Comparison of ENCODE assay signal across 8 cellular contexts in genomic region chr6:18386302-18386976, GRCh38. TPM values are rescaled to one million over a fixed set of nuclear protein-coding genes. Genes with fewer than 3 reads are reported as not detected.
DNase-seq lines count a peak whose midpoint lies in the region; FAIRE-seq and TF ChIP-seq lines count a peak whose summit lies in the region.

No MANE protein-coding gene starts in this region.

- H3K36me3 Mint-ChIP-seq in activated T-helper 1 cell treated with anti-CD3 and anti-CD28 coated beads, Interleukin-12 subunit alpha, Interleukin-12 subunit beta, Interleukin-2, Interleukin-4 antibody, amounts not matched to agents 30 ng/mL and 10 ng/mL and 1 ng/mL, durations not matched to agents 14 hours and 24 hours and 36 hours (ENCODE audit: low read depth) = no peaks in the 10 kb centered on the region

- H3K27ac ChIP-seq in hepatocyte = no peak overlapping the region
- peak overlapping the region in 18 of 21 experiments; percentile 69 to 89 (median 82) for H3K27ac ChIP-seq in skin epidermis

- H3K27me3 ChIP-seq in hepatocyte = peaks cover 4% of the 10 kb centered on the region

- H3K79me2 ChIP-seq in hepatocyte = no peaks in the 10 kb centered on the region

- H3K4me1 Mint-ChIP-seq in activated T-helper 1 cell treated with anti-CD3 and anti-CD28 coated beads, Interleukin-12 subunit alpha, Interleukin-12 subunit beta, Interleukin-2, Interleukin-4 antibody, amounts not matched to agents 30 ng/mL and 10 ng/mL and 1 ng/mL, durations not matched to agents 14 hours and 24 hours and 36 hours (ENCODE audit: low read depth) = peaks cover 23% of the 10 kb centered on the region

- peak overlapping the region; percentile 94 for H3K4me3 Mint-ChIP-seq in activated T-helper 1 cell treated with anti-CD3 and anti-CD28 coated beads, Interleukin-12 subunit alpha, Interleukin-12 subunit beta, Interleukin-2, Interleukin-4 antibody, amounts not matched to agents 30 ng/mL and 10 ng/mL and 1 ng/mL, durations not matched to agents 14 hours and 24 hours and 36 hours

- no peaks in the 10 kb centered on the region for H3K36me3 ChIP-seq in hepatocyte (replicated peaks; ENCODE audit: insufficient read depth, low read depth)

- peaks cover 22% of the 10 kb centered on the region for H3K27me3 Mint-ChIP-seq in activated T-helper 1 cell treated with anti-CD3 and anti-CD28 coated beads, Interleukin-12 subunit alpha, Interleukin-12 subunit beta, Interleukin-2, Interleukin-4 antibody, amounts not matched to agents 30 ng/mL and 10 ng/mL and 1 ng/mL, durations not matched to agents 14 hours and 24 hours and 36 hours (ENCODE audit: insufficient read depth)

- no peaks in the 10 kb centered on the region for H4K20me1 ChIP-seq in hepatocyte (ENCODE audit: insufficient read depth, poor library complexity, severe bottlenecking)

- H3K9me3 Mint-ChIP-seq in activated T-helper 1 cell treated with anti-CD3 and anti-CD28 coated beads, Interleukin-12 subunit alpha, Interleukin-12 subunit beta, Interleukin-2, Interleukin-4 antibody, amounts not matched to agents 30 ng/mL and 10 ng/mL and 1 ng/mL, durations not matched to agents 14 hours and 24 hours and 36 hours = no peaks in the 10 kb centered on the region

- peak overlapping the region; percentile 88 for H3K4me2 ChIP-seq in hepatocyte

- H3K4me3 ChIP-seq in hepatocyte = no peak overlapping the region
- peak overlapping the region in 4 of 7 experiments; percentile 42 to 69 (median 56) for H3K4me3 ChIP-seq in skin epidermis

- H2AFZ ChIP-seq in hepatocyte = peak overlapping the region; percentile 81

- TF ChIP-seq CTCF in hepatocyte (IDR thresholded peaks at IDR 0.05; ENCODE audit: poor library complexity) = no peak

- WGBS in hepatocyte (ENCODE audit: low lambda C conversion rate, missing lambda C conversion rate) = 62% methylated on average over 6 of the region's 6 CpGs

- no peak overlapping the region for H3K27ac Mint-ChIP-seq in activated T-helper 1 cell treated with anti-CD3 and anti-CD28 coated beads, Interleukin-12 subunit alpha, Interleukin-12 subunit beta, Interleukin-2, Interleukin-4 antibody, amounts not matched to agents 30 ng/mL and 10 ng/mL and 1 ng/mL, durations not matched to agents 14 hours and 24 hours and 36 hours

- intact Hi-C loops in activated T-helper 1 cell treated with anti-CD3 and anti-CD28 coated beads, Interleukin-12 subunit alpha, Interleukin-12 subunit beta, Interleukin-2, Interleukin-4 antibody, amounts not matched to agents 30 ng/mL and 10 ng/mL and 1 ng/mL, durations not matched to agents 14 hours and 24 hours and 36 hours (cut with micrococcal nuclease) = loop anchor here (5.0 kb wide), 1 partner anchor 101 kb away; no protein-coding TSS in a partner anchor

- no peaks in the 10 kb centered on the region for H3K9me3 ChIP-seq in hepatocyte (ENCODE audit: low read depth)

- no peaks in the 10 kb centered on the region for H3K9me2 ChIP-seq in hepatocyte (replicated peaks; ENCODE audit: insufficient read depth)

- FAIRE-seq in HTR-8/SVneo (lab: Jason Lieb, UNC) = peak; percentile 52
- no peak for FAIRE-seq in RCC 7860 (lab: Jason Lieb, UNC)

- DNase-seq in HTR-8/SVneo (ENCODE audit: insufficient read length, low spot score) = no peak
- DNase-seq in activated T-helper 1 cell treated with anti-CD3 and anti-CD28 coated beads, Interleukin-12 subunit alpha, Interleukin-12 subunit beta, Interleukin-2, Interleukin-4 antibody, amounts not matched to agents 30 ng/mL and 10 ng/mL and 1 ng/mL, durations not matched to agents 14 hours and 24 hours and 36 hours (ENCODE audit: low spot score) = no peak
- DNase-seq in hepatocyte (ENCODE audit: low spot score) = no peak
- no peak for DNase-seq in activated CD8-positive, alpha-beta memory T cell treated with anti-CD3 and anti-CD28 coated beads, Interleukin-2, amount 50 U/mL, for 48 hours
- no peak for DNase-seq in iPS-NIHi11 (ENCODE audit: low spot score)
- DNase-seq in RCC 7860 (ENCODE audit: low spot score) = no peak
- DNase-seq in NCI-H128 (lab: John Stamatoyannopoulos, UW; ENCODE audit: unreplicated experiment) = no peak

- peaks cover 16% of the 10 kb centered on the region for H3K4me1 ChIP-seq in hepatocyte (ENCODE audit: insufficient read depth)

RNA-seq across cellular contexts. Expression of gene RNF144B, which starts 0.7 kb away (rescaled TPM):
- 0.44 and 0.86 TPM in 2 replicates for total RNA-seq in activated T-helper 1 cell treated with anti-CD3 and anti-CD28 coated beads, Interleukin-12 subunit alpha, Interleukin-12 subunit beta, Interleukin-2, Interleukin-4 antibody, amounts not matched to agents 30 ng/mL and 10 ng/mL and 1 ng/mL, durations not matched to agents 14 hours and 24 hours and 36 hours
- 1.8 and 2.2 TPM in 2 replicates for total RNA-seq in hepatocyte
- polyA plus RNA-seq in hepatocyte = 0.37 and 0.72 TPM in 2 replicates
